In the genomic region with DNA sequence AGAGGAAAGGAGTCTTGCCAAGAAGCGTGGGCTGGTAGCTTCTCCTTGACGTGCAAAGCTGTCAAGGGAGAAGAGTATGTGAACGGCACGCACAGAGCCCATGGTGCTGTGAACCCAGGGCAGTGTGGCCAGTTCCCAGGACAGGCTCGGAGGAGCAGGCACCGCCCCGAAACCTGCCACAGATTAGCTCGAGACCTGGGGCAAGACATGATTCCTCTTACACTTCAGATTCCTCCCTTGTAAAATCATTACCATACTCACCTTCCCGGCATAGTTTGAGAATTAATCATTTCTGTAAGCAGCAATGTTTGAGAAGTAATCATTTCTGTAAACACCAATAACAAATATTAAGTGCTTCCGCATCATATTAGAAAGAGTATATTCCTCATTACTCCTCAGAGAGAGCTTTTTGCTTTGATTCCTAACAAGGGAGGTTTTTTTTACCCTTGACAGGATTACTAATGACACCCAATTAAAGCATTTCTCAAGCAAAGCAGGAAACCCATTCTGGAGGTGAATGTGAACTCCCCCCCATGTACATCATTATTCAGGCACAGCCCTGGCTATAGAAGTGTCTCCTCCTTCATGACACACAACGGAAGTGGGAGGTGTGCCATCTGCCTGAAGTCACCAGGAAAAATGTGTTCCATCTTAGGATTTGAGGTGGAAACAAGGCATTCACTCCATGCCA, we compare ENCODE assay signal across 15 cellular contexts. TPM values are rescaled to one million over a fixed set of nuclear protein-coding genes. Genes with fewer than 3 reads are reported as not detected.
DNase-seq lines count a peak whose midpoint lies in the region; ATAC-seq and TF ChIP-seq lines count a peak whose summit lies in the region.
"Had no signal": no experiment of that assay in that cellular context is flagged by ENCODE, and none has a peak within 500 bp of the region (broad histone marks: within the 10 kb centered on the region; RNA-seq: fewer than 3 reads in every experiment).

No MANE protein-coding gene starts in this region.

- peak overlapping the region; percentile 95 for H3K27ac ChIP-seq in PC-9
- no peak overlapping the region for H3K27ac ChIP-seq in trophoblast cell (ENCODE audit: low read depth, low read length)
- H3K27ac ChIP-seq: 22Rv1 had no signal

- H2BK12ac ChIP-seq in trophoblast cell (ENCODE audit: low read length): no peak overlapping the region

- peaks cover 20% of the 10 kb centered on the region for H3F3A ChIP-seq in PC-9 (ENCODE audit: insufficient read depth, low read depth)

- H3K9ac ChIP-seq in trophoblast cell (ENCODE audit: low read length): peak overlapping the region; percentile 48

- H3K4me1 ChIP-seq in PC-9 (replicated peaks; ENCODE audit: insufficient read depth) (peaks cover 29% of the 10 kb centered on the region), trophoblast cell (ENCODE audit: control insufficient read depth in 1 of 2, insufficient read depth in 2 of 2, low read length in 2 of 2) (peaks cover 22 to 29% of the 10 kb centered on the region in 2 experiments)
- H3K4me1 ChIP-seq: HAP-1 had no signal

- H4K20me1 ChIP-seq in PC-9 (ENCODE audit: insufficient read depth): no peaks in the 10 kb centered on the region

- H2AK5ac ChIP-seq in trophoblast cell (ENCODE audit: low read length): no peak overlapping the region

- H3K4me3 ChIP-seq in PC-9 (peak overlapping the region; percentile 47; the same call in 1 of the 2 replicates), fibroblast of the aortic adventitia (ENCODE audit: low read depth, low read length) (no peak overlapping the region), trophoblast cell (ENCODE audit: low read depth, low read length) (no peak overlapping the region)
- H3K4me3 ChIP-seq: HAP-1, MG63 had no signal

- H4K91ac ChIP-seq in trophoblast cell (ENCODE audit: low read depth, low read length): no peak overlapping the region

- POLR2A ChIA-PET in PC-9 (lab: Charles Lee; ENCODE audit: unreplicated experiment): interaction anchor here (0.6 kb wide), 1 partner anchor 32 kb away, joined by 3 read pairs; no protein-coding TSS in a partner anchor

- H3K18ac ChIP-seq in trophoblast cell (ENCODE audit: low read length): peak overlapping the region; percentile 16

- intact Hi-C loops in PC-9 (cut with micrococcal nuclease; ENCODE audit: unreplicated experiment): loop anchor here (1.0 kb wide), 3 partner anchors 15 to 48 kb away; no protein-coding TSS in a partner anchor

- H3K4ac ChIP-seq in trophoblast cell (ENCODE audit: low read depth, low read length): no peak overlapping the region

- no TSS peak for BruUV-seq in PC-9 (replicated peaks; lab: Mats Ljungman, UMichigan)

- CTCF ChIA-PET in PC-9 (lab: Charles Lee): interaction anchor here (0.6 kb wide), 1 partner anchor 140 kb away, joined by 3 read pairs; no protein-coding TSS in a partner anchor

- H3K79me2 ChIP-seq in PC-9 (ENCODE audit: low read depth) (peaks cover 30% of the 10 kb centered on the region), trophoblast cell (ENCODE audit: control insufficient read depth, insufficient read depth, low read length, poor library complexity) (peaks cover 2% of the 10 kb centered on the region)

- no peaks in the 10 kb centered on the region for H3K9me3 ChIP-seq in PC-9 (ENCODE audit: insufficient read depth, low read depth)
- H3K9me3 ChIP-seq in trophoblast cell (ENCODE audit: insufficient read depth, low read depth, low read length): peaks cover 2% of the 10 kb centered on the region
- H3K9me3 ChIP-seq: HAP-1, MG63 had no signal

- H4K12ac ChIP-seq in trophoblast cell (ENCODE audit: low read depth, low read length): no peak overlapping the region

- H2BK5ac ChIP-seq in trophoblast cell (ENCODE audit: low read depth, low read length, poor library complexity): no peak overlapping the region

- no peaks in the 10 kb centered on the region for H3K9me2 ChIP-seq in PC-9 (ENCODE audit: insufficient read depth)

- peak overlapping the region; percentile 78 for H3K4me2 ChIP-seq in PC-9
- H3K4me2 ChIP-seq in trophoblast cell (ENCODE audit: low read length): no peak overlapping the region

- no peak overlapping the region for H2BK120ac ChIP-seq in trophoblast cell (ENCODE audit: insufficient read depth, low read length, poor library complexity)

- H3K36me3 ChIP-seq in PC-9 (ENCODE audit: low read depth): peaks cover 17% of the 10 kb centered on the region
- peaks cover 5 to 7% of the 10 kb centered on the region in 2 experiments for H3K36me3 ChIP-seq in trophoblast cell (ENCODE audit: control insufficient read depth in 1 of 2, insufficient read depth in 2 of 2, low read length in 2 of 2)
- H3K36me3 ChIP-seq: HAP-1 had no signal

- DNase-seq in NCI-H1417 (lab: John Stamatoyannopoulos, UW) (peak in 2 of 3 experiments; percentile 44 to 69), NCI-H1417 treated with DMSO at 0.1 percent for 48 hours (lab: John Stamatoyannopoulos, UW) (no peak), PC-9 (peak; percentile 84 to 99), fibroblast of the aortic adventitia (ENCODE audit: low read depth) (peak; percentile 37), trophoblast cell (peak; percentile 57 to 79), SW480 (ENCODE audit: low spot score) (no peak)
- DNase-seq: activated CD4-positive, alpha-beta T cell treated with anti-CD3 and anti-CD28 coated beads for 4 hours; activated T-cell treated with anti-CD3 and anti-CD28 coated beads, Interleukin-2, amount 50 U/mL, for 4 hours; MG63; NCI-H2171 treated with DMSO at 0.1 percent for 48 hours; stimulated activated CD4-positive, alpha-beta T cell treated with anti-CD3 and anti-CD28 coated beads, Interleukin-12 subunit alpha, Interleukin-12 subunit beta, amount 100 ng/mL, for 4 hours had no signal

- no peak overlapping the region for H3K14ac ChIP-seq in trophoblast cell (ENCODE audit: low read length)

- H4K8ac ChIP-seq in trophoblast cell (ENCODE audit: low read depth, low read length): no peak overlapping the region

- TF ChIP-seq CTCF in PC-9 (conservative IDR thresholded peaks at IDR 0.05) (no peak), fibroblast of the aortic adventitia (IDR thresholded peaks at IDR 0.05; ENCODE audit: insufficient read depth, low read length) (no peak)

- H3K27me3 ChIP-seq in PC-9 (ENCODE audit: insufficient read depth, low read depth) (no peaks in the 10 kb centered on the region), trophoblast cell (ENCODE audit: insufficient read depth, low read length) (no peaks in the 10 kb centered on the region)
- H3K27me3 ChIP-seq: MG63 had no signal

- H3K79me1 ChIP-seq in trophoblast cell (ENCODE audit: low read length): no peaks in the 10 kb centered on the region

- no peak overlapping the region for H3K23ac ChIP-seq in trophoblast cell (ENCODE audit: low read length)

- ATAC-seq in HG03175 (IDR thresholded peaks at IDR 0.05; ENCODE audit: unreplicated experiment) (no peak), GM19035 (IDR thresholded peaks at IDR 0.05; ENCODE audit: unreplicated experiment) (no peak)
- ATAC-seq: activated T-cell treated with anti-CD3 and anti-CD28 coated beads, Interleukin-2, amount 50 U/mL, for 4 hours had no signal

- WGBS in trophoblast cell (ENCODE audit: extremely low coverage, insufficient coverage, insufficient read length): no CpG with 5 or more reads among the region's 11 CpGs

- no peak overlapping the region for H2AFZ ChIP-seq in PC-9
- no peak overlapping the region for H2AFZ ChIP-seq in trophoblast cell (ENCODE audit: insufficient read depth, low read length, poor library complexity)

RNA-seq across cellular contexts. Expression of gene GOLM1, which starts 19.8 kb away (rescaled TPM):
- total RNA-seq in PC-9 (2021) (92.5 and 94.7 TPM in 2 replicates), fibroblast of the aortic adventitia (ENCODE audit: low replicate concordance) (53.5 and 72.0 TPM in 2 replicates)
- polyA plus RNA-seq in trophoblast cell (2013): 48.3 and 51.8 TPM in 2 replicates

Comparison
In these comparisons a context has a peak if more than half of its experiments do, and no peak if none do; other contexts are left out.
1. DNase-seq: peak in NCI-H1417 (2 of 3), PC-9 (2 of 2), fibroblast of the aortic adventitia (single experiment) and trophoblast cell (2 of 2); none in NCI-H1417 treated with DMSO at 0.1 percent for 48 hours (single experiment) and SW480 (single experiment).